Comparison of ENCODE assay signal across 24 cellular contexts in the genomic region with DNA sequence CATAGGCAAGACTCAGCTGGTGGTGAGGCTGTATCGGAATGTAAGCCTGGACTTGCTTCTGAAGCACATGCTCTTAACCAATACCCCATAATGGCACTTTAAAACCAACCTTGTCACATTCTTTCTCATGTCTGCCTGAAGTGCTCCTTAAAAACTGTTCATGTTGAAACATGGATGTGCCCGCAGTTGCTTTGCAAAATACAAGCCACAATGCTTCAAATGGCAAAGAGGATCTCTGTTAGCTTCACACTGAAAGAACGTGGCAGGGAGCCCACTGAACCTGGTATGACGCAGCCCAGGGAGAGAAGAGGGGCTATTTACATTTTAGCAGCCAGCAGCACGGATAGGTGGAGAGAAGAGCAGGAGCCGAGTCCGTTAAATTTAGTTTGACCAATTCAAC. TPM values are rescaled to one million over a fixed set of nuclear protein-coding genes. Genes with fewer than 3 reads are reported as not detected.
DNase-seq lines count a peak whose midpoint lies in the region; ATAC-seq and TF ChIP-seq lines count a peak whose summit lies in the region.
"Had no signal": no experiment of that assay in that cellular context is flagged by ENCODE, and none has a peak within 500 bp of the region (broad histone marks: within the 10 kb centered on the region; RNA-seq: fewer than 3 reads in every experiment).

No MANE protein-coding gene starts in this region.

- H3K9ac ChIP-seq in neuronal stem cell (ENCODE audit: low read depth, low read length, poor library complexity), result no peak overlapping the region
- no peak overlapping the region for H3K9ac ChIP-seq in MM.1S (ENCODE audit: low read length)

- intact Hi-C loops in left ventricle myocardium superior (cut with micrococcal nuclease), result no loop called here

- H3K4me3 ChIP-seq in right atrium auricular region (no peak overlapping the region), gastroesophageal sphincter (no peak overlapping the region), neuronal stem cell (ENCODE audit: low read length in 2 of 2) (no peak overlapping the region), MM.1S (ENCODE audit: low read length) (no peak overlapping the region)
- H3K4me3 ChIP-seq: SJSA1 had no signal

- H2BK120ac ChIP-seq in neuronal stem cell (ENCODE audit: low read depth, low read length), result no peak overlapping the region

- H3K18ac ChIP-seq in neuronal stem cell (ENCODE audit: low read length), result peak overlapping the region; percentile 11

- H3K79me2 ChIP-seq in MM.1S (ENCODE audit: low read length), result no peaks in the 10 kb centered on the region

- H3K9me2 ChIP-seq in MM.1S (replicated peaks; ENCODE audit: insufficient read depth, low read length), result no peaks in the 10 kb centered on the region

- TF ChIP-seq POLR2A in gastroesophageal sphincter (IDR thresholded peaks at IDR 0.05), result no peak

- H3K36me3 ChIP-seq in right atrium auricular region, result peaks cover 18% of the 10 kb centered on the region
- H3K36me3 ChIP-seq in gastroesophageal sphincter, result peaks cover 0 to 58% of the 10 kb centered on the region in 2 donors
- H3K36me3 ChIP-seq in neuronal stem cell (replicated peaks in 1 of 2; ENCODE audit: control insufficient read depth in 2 of 2, insufficient read depth in 2 of 2, low read length in 2 of 2), result no peaks in the 10 kb centered on the region
- no peaks in the 10 kb centered on the region for H3K36me3 ChIP-seq in MM.1S (replicated peaks; ENCODE audit: insufficient read depth, low read length)
- H3K36me3 ChIP-seq: BE2C, SJSA1 had no signal

- no peaks in the 10 kb centered on the region for H3F3A ChIP-seq in MM.1S (ENCODE audit: insufficient read depth, low read length)

- H2BK15ac ChIP-seq in neuronal stem cell (ENCODE audit: low read length), result no peak overlapping the region

- H2AK5ac ChIP-seq in neuronal stem cell (ENCODE audit: low read depth, low read length), result no peak overlapping the region

- TF ChIP-seq CTCF in right atrium auricular region (IDR thresholded peaks at IDR 0.05) (no peak), gastroesophageal sphincter (IDR thresholded peaks at IDR 0.05) (no peak), MM.1S (IDR thresholded peaks at IDR 0.05; ENCODE audit: low read length) (no peak)

- H3K23ac ChIP-seq in neuronal stem cell (ENCODE audit: low read depth, low read length, poor library complexity), result no peak overlapping the region

- no peak overlapping the region for H2BK12ac ChIP-seq in neuronal stem cell (ENCODE audit: low read length)

- no peak overlapping the region for H2BK5ac ChIP-seq in neuronal stem cell (ENCODE audit: low read length)

- H3K4me2 ChIP-seq in neuronal stem cell (ENCODE audit: insufficient read depth, low read length, poor library complexity, severe bottlenecking) (no peak overlapping the region), MM.1S (ENCODE audit: low read depth, low read length) (no peak overlapping the region)

- H3K4ac ChIP-seq in neuronal stem cell (ENCODE audit: low read length), result no peak overlapping the region

- no peaks in the 10 kb centered on the region for H4K20me1 ChIP-seq in MM.1S (ENCODE audit: insufficient read depth, low read length)

- H3K14ac ChIP-seq in neuronal stem cell (ENCODE audit: low read length), result no peak overlapping the region

- ATAC-seq in left ventricle myocardium superior (no peak), gastroesophageal sphincter (peak; percentile 75), GM19467 (IDR thresholded peaks at IDR 0.05; ENCODE audit: unreplicated experiment) (no peak)

- H4K91ac ChIP-seq in neuronal stem cell (ENCODE audit: low read depth, low read length, poor library complexity), result no peak overlapping the region

- no peaks in the 10 kb centered on the region for H3K27me3 ChIP-seq in right atrium auricular region
- no peaks in the 10 kb centered on the region for H3K27me3 ChIP-seq in gastroesophageal sphincter
- H3K27me3 ChIP-seq in neuronal stem cell (ENCODE audit: control insufficient read depth in 3 of 3, insufficient read depth in 3 of 3, low read depth in 1 of 3, low read length in 3 of 3), result no peaks in the 10 kb centered on the region
- no peaks in the 10 kb centered on the region for H3K27me3 ChIP-seq in MM.1S (replicated peaks; ENCODE audit: insufficient read depth, low read length)
- H3K27me3 ChIP-seq: BE2C, SJSA1 had no signal

- no peak overlapping the region for H4K8ac ChIP-seq in neuronal stem cell (ENCODE audit: low read depth, low read length)

- H3K4me1 ChIP-seq in right atrium auricular region (no peaks in the 10 kb centered on the region), gastroesophageal sphincter (peaks cover 0 to 10% (median 3%) of the 10 kb centered on the region in 3 donors), neuronal stem cell (ENCODE audit: control insufficient read depth in 2 of 2, insufficient read depth in 1 of 2, low read depth in 1 of 2, low read length in 2 of 2) (peaks cover 0 to 3% of the 10 kb centered on the region in 2 donors), MM.1S (ENCODE audit: low read length) (no peaks in the 10 kb centered on the region)
- H3K4me1 ChIP-seq: BE2C, SJSA1 had no signal

- DNase-seq in right atrium auricular region (ENCODE audit: low spot score), result peak; percentile 30
- no peak for DNase-seq in left ventricle myocardium superior
- no peak for DNase-seq in neuronal stem cell (ENCODE audit: low spot score)
- DNase-seq in MM.1S, result no peak
- DNase-seq in stimulated activated naive CD4-positive, alpha-beta T cell treated with Interleukin-2 at 50 U/mL for 16 hours (lab: John Stamatoyannopoulos, UW), result no peak
- no peak for DNase-seq in NCI-H2029 (lab: John Stamatoyannopoulos, UW)
- DNase-seq: 8988T; ACHN; BE2C; CD8-positive, alpha-beta memory T cell; DMS 273 treated with DMSO at 0.1 percent for 48 hours; DND-41; H7; NCI-H1694; NCI-H2081; NCI-H2227 treated with DMSO at 0.1 percent for 48 hours; NCI-H526 treated with DMSO at 0.1 percent for 48 hours; Right ventricle myocardium superior; RPMI8226 had no signal

- peaks cover 1% of the 10 kb centered on the region for H3K79me1 ChIP-seq in neuronal stem cell (ENCODE audit: low read depth, low read length)

- no peak overlapping the region for H3K27ac ChIP-seq in right atrium auricular region
- peak overlapping the region in 3 of 4 donors; percentile 58 to 64 (median 59) for H3K27ac ChIP-seq in gastroesophageal sphincter
- H3K27ac ChIP-seq in neuronal stem cell (replicated peaks; ENCODE audit: low read length), result no peak overlapping the region
- no peak overlapping the region for H3K27ac ChIP-seq in MM.1S (ENCODE audit: low read length)
- H3K27ac ChIP-seq: SJSA1 had no signal

- no peak for TF ChIP-seq EP300 in gastroesophageal sphincter (IDR thresholded peaks at IDR 0.05)

- 24 to 43% methylated on average over 4 to 6 of the region's 7 CpGs for WGBS in gastroesophageal sphincter (ENCODE audit: low coverage in 1 of 2), 2 donors
- no CpG with 5 or more reads among the region's 7 CpGs for WGBS in neuronal stem cell (ENCODE audit: extremely low coverage in 2 of 2, insufficient read length in 2 of 2, insufficient replicate concordance in 1 of 2), 2 donors

- H2AFZ ChIP-seq in neuronal stem cell (ENCODE audit: low read length), result no peak overlapping the region
- no peak overlapping the region for H2AFZ ChIP-seq in MM.1S (ENCODE audit: low read length)

- no peaks in the 10 kb centered on the region for H3K9me3 ChIP-seq in right atrium auricular region
- no peaks in the 10 kb centered on the region for H3K9me3 ChIP-seq in gastroesophageal sphincter
- H3K9me3 ChIP-seq in neuronal stem cell (replicated peaks in 1 of 2; ENCODE audit: control insufficient read depth in 2 of 2, insufficient read depth in 1 of 2, low read depth in 1 of 2, low read length in 2 of 2), result no peaks in the 10 kb centered on the region
- H3K9me3 ChIP-seq in MM.1S (replicated peaks; ENCODE audit: insufficient read depth, low read length), result no peaks in the 10 kb centered on the region
- H3K9me3 ChIP-seq: BE2C, SJSA1 had no signal

RNA-seq across cellular contexts. Expression of a gene that starts 29.3 kb away (rescaled TPM):
- 100 to 1,000 TPM in 1 of 2 donors, 10 to 100 TPM in 1; 94.9 to 300 TPM for total RNA-seq in right atrium auricular region
- total RNA-seq in left ventricle myocardium superior, result 69.8 TPM
- 100 to 1,000 TPM; 199 to 801 (median 448) TPM for total RNA-seq in gastroesophageal sphincter
- polyA plus RNA-seq in neuronal stem cell (2013, experiment 1 of 2), result 4.6 TPM
- polyA plus RNA-seq in neuronal stem cell (2013, experiment 2 of 2), result 4.4 TPM
- total RNA-seq: CD8-positive, alpha-beta memory T cell; NCI-H460 had no signal
- polyA plus RNA-seq: CD14-positive monocyte; CD8-positive, alpha-beta memory T cell had no signal

Comparison
In these comparisons a context has a peak if more than half of its experiments do, and no peak if none do; other contexts are left out.
1. H3K27ac ChIP-seq: peak in gastroesophageal sphincter (3 of 4); none in right atrium auricular region (0 of 2), neuronal stem cell (single experiment) and MM.1S (single experiment).